In genomic region chr2:122680662-122681061, GRCh38 we compare ENCODE assay signal across 21 cellular contexts.
A peak's percentile ranks its signal among the peaks of the same experiment; 100 is the strongest.
DNase-seq lines count a peak whose midpoint lies in the region; ATAC-seq and TF ChIP-seq lines count a peak whose summit lies in the region.
"Had no signal": no experiment of that assay in that cellular context is flagged by ENCODE, and none has a peak within 500 bp of the region (broad histone marks: within the 10 kb centered on the region; RNA-seq: fewer than 3 reads in every experiment).

No MANE protein-coding gene starts in this region.

- in situ Hi-C loops in mammary epithelial cell (cut with MboI; ENCODE audit: low sequenced_read_pairs in 2 of 2) = no loop called here

- CTCF ChIA-PET in mammary epithelial cell (lab: Charles Lee; ENCODE audit: low non-redundant PET) = no interaction called here

- ATAC-seq in GM18867 (IDR thresholded peaks at IDR 0.05; ENCODE audit: unreplicated experiment) = peak; percentile 50
- ATAC-seq in HG03039 (IDR thresholded peaks at IDR 0.05; ENCODE audit: unreplicated experiment) = no peak

- H3K4me2 ChIP-seq in MM.1S (ENCODE audit: low read depth, low read length) (no peak overlapping the region), mammary epithelial cell (ENCODE audit: insufficient read depth, low read depth, low read length) (no peak overlapping the region)
- H3K4me2 ChIP-seq: BLaER1 had no signal

- peak; percentile 14 for DNase-seq in MM.1S
- no peak for DNase-seq in NCI-H2107 (lab: John Stamatoyannopoulos, UW)
- no peak for DNase-seq in mammary epithelial cell
- DNase-seq: 8988T; ACHN; BE2C; C1 segment of cervical spinal cord; CD4-positive, alpha-beta memory T cell; CD4-positive, CD25-positive, alpha-beta regulatory T cell; CD8-positive, alpha-beta memory T cell; COR-L47; DMS 273 treated with DMSO at 0.1 percent for 48 hours; DMS153; DMS53; DMS79; DND-41; EL; GDM1 had no signal

- intact Hi-C loops in mammary epithelial cell (cut with micrococcal nuclease) = no loop called here

- H3K9ac ChIP-seq in MM.1S (ENCODE audit: low read length) (no peak overlapping the region), mammary epithelial cell (ENCODE audit: insufficient read depth, low read length) (no peak overlapping the region)
- H3K9ac ChIP-seq: BLaER1 had no signal

- H4K20me1 ChIP-seq in MM.1S (ENCODE audit: insufficient read depth, low read length) = no peaks in the 10 kb centered on the region
- no peaks in the 10 kb centered on the region for H4K20me1 ChIP-seq in mammary epithelial cell (ENCODE audit: insufficient read depth, low read length)
- H4K20me1 ChIP-seq: BLaER1 had no signal

- H3K27ac ChIP-seq in MM.1S (ENCODE audit: low read length) (no peak overlapping the region), mammary epithelial cell (ENCODE audit: insufficient read depth, low read depth, low read length) (no peak overlapping the region)
- H3K27ac ChIP-seq: BLaER1 had no signal

- no peaks in the 10 kb centered on the region for H3K79me2 ChIP-seq in MM.1S (ENCODE audit: low read length)
- H3K79me2 ChIP-seq in mammary epithelial cell (ENCODE audit: insufficient read depth, low read length) = no peaks in the 10 kb centered on the region

- H3K4me1 ChIP-seq in MM.1S (ENCODE audit: low read length) (no peaks in the 10 kb centered on the region), mammary epithelial cell (ENCODE audit: insufficient read depth, low read length) (no peaks in the 10 kb centered on the region)
- H3K4me1 ChIP-seq: BE2C, BLaER1 had no signal

- H3F3A ChIP-seq in MM.1S (ENCODE audit: insufficient read depth, low read length) = no peaks in the 10 kb centered on the region

- no peak overlapping the region for H3K4me3 ChIP-seq in MM.1S (ENCODE audit: low read length)
- no peak overlapping the region for H3K4me3 ChIP-seq in mammary epithelial cell (replicated peaks in 1 of 3; ENCODE audit: insufficient read depth in 1 of 3, low read depth in 2 of 3, low read length in 3 of 3)
- H3K4me3 ChIP-seq: BLaER1 had no signal

- H2AFZ ChIP-seq in MM.1S (ENCODE audit: low read length) (no peak overlapping the region), mammary epithelial cell (ENCODE audit: low read depth, low read length) (no peak overlapping the region)

- no TSS peak for BruUV-seq in mammary epithelial cell (replicated peaks; lab: Mats Ljungman, UMichigan)

- TF ChIP-seq CTCF in MM.1S (IDR thresholded peaks at IDR 0.05; ENCODE audit: low read length) = no peak
- no peak for TF ChIP-seq CTCF in mammary epithelial cell (conservative IDR thresholded peaks at IDR 0.05 in 1 of 2, IDR thresholded peaks at IDR 0.05 in 1 of 2; ENCODE audit: extremely low read depth in 1 of 2, insufficient read depth in 1 of 2, low read depth in 1 of 2, low read length in 2 of 2)

- no peaks in the 10 kb centered on the region for H3K9me3 ChIP-seq in MM.1S (replicated peaks; ENCODE audit: insufficient read depth, low read length)
- no peaks in the 10 kb centered on the region for H3K9me3 ChIP-seq in mammary epithelial cell (replicated peaks; ENCODE audit: insufficient read depth, low read length)
- H3K9me3 ChIP-seq: BE2C, BLaER1 had no signal

- no peaks in the 10 kb centered on the region for H3K9me2 ChIP-seq in MM.1S (replicated peaks; ENCODE audit: insufficient read depth, low read length)

- no peaks in the 10 kb centered on the region for H3K27me3 ChIP-seq in MM.1S (replicated peaks; ENCODE audit: insufficient read depth, low read length)
- H3K27me3 ChIP-seq in mammary epithelial cell (ENCODE audit: insufficient read depth, low read length) = no peaks in the 10 kb centered on the region
- H3K27me3 ChIP-seq: BE2C, BLaER1 had no signal

- WGBS in mammary epithelial cell (ENCODE audit: low coverage, missing lambda C conversion rate) = 85% methylated on average over 4 of the region's 4 CpGs

- dilution Hi-C loops in mammary epithelial cell (cut with HindIII; ENCODE audit: low sequenced_read_pairs) = no loop called here

- H3K36me3 ChIP-seq in MM.1S (replicated peaks; ENCODE audit: insufficient read depth, low read length) (no peaks in the 10 kb centered on the region), mammary epithelial cell (ENCODE audit: insufficient read depth, low read length) (no peaks in the 10 kb centered on the region)
- H3K36me3 ChIP-seq: BE2C, BLaER1 had no signal
